ENCODE assay signal across 14 cellular contexts in genomic region chr14:21352587-21352986, GRCh38. TPM values are rescaled to one million over a fixed set of nuclear protein-coding genes. Genes with fewer than 3 reads are reported as not detected.
DNase-seq lines count a peak whose midpoint lies in the region; ATAC-seq and TF ChIP-seq lines count a peak whose summit lies in the region.
"Had no signal": no experiment of that assay in that cellular context is flagged by ENCODE, and none has a peak within 500 bp of the region (broad histone marks: within the 10 kb centered on the region; RNA-seq: fewer than 3 reads in every experiment).

No MANE protein-coding gene starts in this region.

- no peaks in the 10 kb centered on the region for H3K9me3 Mint-ChIP-seq in activated T-helper 17 cell treated with anti-CD3 and anti-CD28 coated beads, Interleukin-2, amount 50 U/mL, for 72 hours

- in situ Hi-C loops in G401 (cut with HindIII; ENCODE audit: low sequenced_read_pairs), result no loop called here

- peaks cover 72% of the 10 kb centered on the region for H3K36me3 Mint-ChIP-seq in activated T-helper 17 cell treated with anti-CD3 and anti-CD28 coated beads, Interleukin-2, amount 50 U/mL, for 72 hours (ENCODE audit: low read depth)

- H3K27ac Mint-ChIP-seq in activated T-helper 17 cell treated with anti-CD3 and anti-CD28 coated beads, Interleukin-2, amount 50 U/mL, for 72 hours, result peak overlapping the region; percentile 20

- peak; percentile 30 to 48 for DNase-seq in AML-193 (lab: John Stamatoyannopoulos, UW)
- peak; percentile 50 to 89 for DNase-seq in HL-60 (ENCODE audit: low read depth in 1 of 2, low spot score in 1 of 2)
- DNase-seq in G401 (ENCODE audit: low spot score), result no peak
- no peak for DNase-seq in COLO668 (lab: John Stamatoyannopoulos, UW; ENCODE audit: unreplicated experiment)
- DNase-seq in NCI-H526 treated with DMSO at 0.1 percent for 48 hours (lab: John Stamatoyannopoulos, UW), result no peak
- DNase-seq: activated gamma-delta T cell treated with Interleukin-2 at 50 U/mL for 16 hours; effector CD8-positive, alpha-beta T cell; hippocampal formation; NCI-H510A treated with DMSO at 0.1 percent for 48 hours; stimulated activated CD4-positive, alpha-beta T cell treated with anti-CD3 and anti-CD28 coated beads, Interleukin-1b, Interleukin-23, amount 100 ng/mL, for 48 hours had no signal

- H3K4me1 Mint-ChIP-seq in activated T-helper 17 cell treated with anti-CD3 and anti-CD28 coated beads, Interleukin-2, amount 50 U/mL, for 72 hours, result peaks cover 5% of the 10 kb centered on the region

- H3K27me3 ChIP-seq in HL-60 (ENCODE audit: insufficient read depth, poor library complexity, severe bottlenecking), result no peaks in the 10 kb centered on the region

- H3K4me3 Mint-ChIP-seq in activated T-helper 17 cell treated with anti-CD3 and anti-CD28 coated beads, Interleukin-2, amount 50 U/mL, for 72 hours, result no peak overlapping the region

- no peaks in the 10 kb centered on the region for H3K27me3 Mint-ChIP-seq in activated T-helper 17 cell treated with anti-CD3 and anti-CD28 coated beads, Interleukin-2, amount 50 U/mL, for 72 hours

- no peak for TF ChIP-seq CTCF in HL-60 (IDR thresholded peaks at IDR 0.05; ENCODE audit: insufficient read depth, low read length)

- no peak overlapping the region for H3K4me3 ChIP-seq in HL-60 (replicated peaks; ENCODE audit: insufficient read depth, low read length)

- ATAC-seq in GM18868 (IDR thresholded peaks at IDR 0.05; ENCODE audit: unreplicated experiment) (peak; percentile 87), GM18519 (IDR thresholded peaks at IDR 0.05; ENCODE audit: low FRiP score, unreplicated experiment) (no peak)
- ATAC-seq in activated T-helper 17 cell treated with anti-CD3 and anti-CD28 coated beads, Interleukin-2, amount 50 U/mL, for 72 hours (replicated peaks), result no peak

- peak overlapping the region; percentile 70 for H3K27ac ChIP-seq in HL-60 (replicated peaks)
- H3K27ac ChIP-seq: KMS-11 had no signal

RNA-seq across cellular contexts. Expression of gene SUPT16H, which starts 31.2 kb away (rescaled TPM):
- 100 to 1,000 TPM; 120 to 176 TPM for total RNA-seq in activated T-helper 17 cell treated with anti-CD3 and anti-CD28 coated beads, Interleukin-2, amount 50 U/mL, for 72 hours
- total RNA-seq in G401 (2014; rRNA removed; shearing (Covaris generic)), result 70.3 and 87.7 TPM in 2 replicates

Comparison
In these comparisons a context has a peak if more than half of its experiments do, and no peak if none do; other contexts are left out.
1. DNase-seq: peak in AML-193 (2 of 2) and HL-60 (2 of 2); none in G401 (single experiment), COLO668 (single experiment) and NCI-H526 treated with DMSO at 0.1 percent for 48 hours (single experiment).